Comparison of ENCODE assay signal across 1 cellular context in the genomic region with DNA sequence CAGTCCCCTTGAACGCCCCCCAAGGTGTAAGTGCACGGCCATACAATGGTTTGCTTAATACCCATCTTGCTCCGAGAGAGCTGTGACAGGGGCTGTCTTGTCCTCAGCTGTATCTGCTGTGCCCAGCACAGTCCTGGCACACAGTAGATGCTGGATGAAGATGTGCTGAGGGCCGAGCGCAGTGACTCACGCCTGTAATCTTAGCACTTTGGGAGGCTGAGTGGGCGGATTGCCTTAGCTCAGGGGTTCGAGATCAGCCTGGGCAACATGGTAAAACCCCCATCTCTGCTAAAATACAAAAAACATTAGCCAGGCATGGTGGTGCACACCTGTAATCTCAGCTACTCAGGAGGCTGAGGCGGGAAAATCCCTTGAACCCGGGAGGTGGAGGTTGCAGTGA.
TF ChIP-seq lines count a peak whose summit lies in the region.

No MANE protein-coding gene starts in this region.

TF ChIP-seq in GM23338, 12 proteins besides CTCF, POLR2A, EP300 and RAD21:
- no peak for TF ChIP-seq POLR2AphosphoS5 (IDR thresholded peaks at IDR 0.05; ENCODE audit: low read depth)
- TF ChIP-seq REST (IDR thresholded peaks at IDR 0.05; ENCODE audit: unreplicated experiment), result no peak
- no peak for TF ChIP-seq CREB1 (CRISPR knock-in tag; IDR thresholded peaks at IDR 0.05; ENCODE audit: low read depth)
- no peak for TF ChIP-seq EZH2 (IDR thresholded peaks at IDR 0.05; ENCODE audit: low read depth, unreplicated experiment)
- TF ChIP-seq, protein P1, sequence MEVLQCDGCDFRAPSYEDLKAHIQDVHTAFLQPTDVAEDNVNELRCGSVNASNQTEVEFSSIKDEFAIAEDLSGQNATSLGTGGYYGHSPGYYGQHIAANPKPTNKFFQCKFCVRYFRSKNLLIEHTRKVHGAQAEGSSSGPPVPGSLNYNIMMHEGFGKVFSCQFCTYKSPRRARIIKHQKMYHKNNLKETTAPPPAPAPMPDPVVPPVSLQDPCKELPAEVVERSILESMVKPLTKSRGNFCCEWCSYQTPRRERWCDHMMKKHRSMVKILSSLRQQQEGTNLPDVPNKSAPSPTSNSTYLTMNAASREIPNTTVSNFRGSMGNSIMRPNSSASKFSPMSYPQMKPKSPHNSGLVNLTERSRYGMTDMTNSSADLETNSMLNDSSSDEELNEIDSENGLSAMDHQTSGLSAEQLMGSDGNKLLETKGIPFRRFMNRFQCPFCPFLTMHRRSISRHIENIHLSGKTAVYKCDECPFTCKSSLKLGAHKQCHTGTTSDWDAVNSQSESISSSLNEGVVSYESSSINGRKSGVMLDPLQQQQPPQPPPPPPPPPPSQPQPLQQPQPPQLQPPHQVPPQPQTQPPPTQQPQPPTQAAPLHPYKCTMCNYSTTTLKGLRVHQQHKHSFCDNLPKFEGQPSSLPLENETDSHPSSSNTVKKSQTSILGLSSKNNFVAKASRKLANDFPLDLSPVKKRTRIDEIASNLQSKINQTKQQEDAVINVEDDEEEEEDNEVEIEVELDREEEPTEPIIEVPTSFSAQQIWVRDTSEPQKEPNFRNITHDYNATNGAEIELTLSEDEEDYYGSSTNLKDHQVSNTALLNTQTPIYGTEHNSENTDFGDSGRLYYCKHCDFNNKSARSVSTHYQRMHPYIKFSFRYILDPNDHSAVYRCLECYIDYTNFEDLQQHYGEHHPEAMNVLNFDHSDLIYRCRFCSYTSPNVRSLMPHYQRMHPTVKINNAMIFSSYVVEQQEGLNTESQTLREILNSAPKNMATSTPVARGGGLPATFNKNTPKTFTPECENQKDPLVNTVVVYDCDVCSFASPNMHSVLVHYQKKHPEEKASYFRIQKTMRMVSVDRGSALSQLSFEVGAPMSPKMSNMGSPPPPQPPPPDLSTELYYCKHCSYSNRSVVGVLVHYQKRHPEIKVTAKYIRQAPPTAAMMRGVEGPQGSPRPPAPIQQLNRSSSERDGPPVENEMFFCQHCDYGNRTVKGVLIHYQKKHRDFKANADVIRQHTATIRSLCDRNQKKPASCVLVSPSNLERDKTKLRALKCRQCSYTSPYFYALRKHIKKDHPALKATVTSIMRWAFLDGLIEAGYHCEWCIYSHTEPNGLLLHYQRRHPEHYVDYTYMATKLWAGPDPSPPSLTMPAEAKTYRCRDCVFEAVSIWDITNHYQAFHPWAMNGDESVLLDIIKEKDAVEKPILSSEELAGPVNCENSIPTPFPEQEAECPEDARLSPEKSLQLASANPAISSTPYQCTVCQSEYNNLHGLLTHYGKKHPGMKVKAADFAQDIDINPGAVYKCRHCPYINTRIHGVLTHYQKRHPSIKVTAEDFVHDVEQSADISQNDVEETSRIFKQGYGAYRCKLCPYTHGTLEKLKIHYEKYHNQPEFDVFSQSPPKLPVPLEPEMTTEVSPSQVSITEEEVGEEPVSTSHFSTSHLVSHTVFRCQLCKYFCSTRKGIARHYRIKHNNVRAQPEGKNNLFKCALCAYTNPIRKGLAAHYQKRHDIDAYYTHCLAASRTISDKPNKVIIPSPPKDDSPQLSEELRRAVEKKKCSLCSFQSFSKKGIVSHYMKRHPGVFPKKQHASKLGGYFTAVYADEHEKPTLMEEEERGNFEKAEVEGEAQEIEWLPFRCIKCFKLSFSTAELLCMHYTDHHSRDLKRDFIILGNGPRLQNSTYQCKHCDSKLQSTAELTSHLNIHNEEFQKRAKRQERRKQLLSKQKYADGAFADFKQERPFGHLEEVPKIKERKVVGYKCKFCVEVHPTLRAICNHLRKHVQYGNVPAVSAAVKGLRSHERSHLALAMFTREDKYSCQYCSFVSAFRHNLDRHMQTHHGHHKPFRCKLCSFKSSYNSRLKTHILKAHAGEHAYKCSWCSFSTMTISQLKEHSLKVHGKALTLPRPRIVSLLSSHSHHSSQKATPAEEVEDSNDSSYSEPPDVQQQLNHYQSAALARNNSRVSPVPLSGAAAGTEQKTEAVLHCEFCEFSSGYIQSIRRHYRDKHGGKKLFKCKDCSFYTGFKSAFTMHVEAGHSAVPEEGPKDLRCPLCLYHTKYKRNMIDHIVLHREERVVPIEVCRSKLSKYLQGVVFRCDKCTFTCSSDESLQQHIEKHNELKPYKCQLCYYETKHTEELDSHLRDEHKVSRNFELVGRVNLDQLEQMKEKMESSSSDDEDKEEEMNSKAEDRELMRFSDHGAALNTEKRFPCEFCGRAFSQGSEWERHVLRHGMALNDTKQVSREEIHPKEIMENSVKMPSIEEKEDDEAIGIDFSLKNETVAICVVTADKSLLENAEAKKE (CRISPR knock-in tag; IDR thresholded peaks at IDR 0.05), result no peak
- no peak for TF ChIP-seq ZNF331 (CRISPR knock-in tag; IDR thresholded peaks at IDR 0.05; ENCODE audit: low read depth)
- TF ChIP-seq JUNB (IDR thresholded peaks at IDR 0.05; ENCODE audit: unreplicated experiment), result no peak
- no peak for TF ChIP-seq EZH2phosphoT487 (IDR thresholded peaks at IDR 0.05; ENCODE audit: unreplicated experiment)
- TF ChIP-seq STAT1 (IDR thresholded peaks at IDR 0.05; ENCODE audit: unreplicated experiment), result no peak
